2 cellular contexts compared by ENCODE assay signal in genomic region chr2:169005080-169005598, GRCh38.
A peak's percentile ranks its signal among the peaks of the same experiment; 100 is the strongest.
TF ChIP-seq lines count a peak whose summit lies in the region.

No MANE protein-coding gene starts in this region.

TF ChIP-seq in H1, 55 proteins besides CTCF, POLR2A, EP300 and RAD21:
- TF ChIP-seq FOSL1 (IDR thresholded peaks at IDR 0.05; ENCODE audit: insufficient read depth, low read depth, low read length) (no peak), YY1 (IDR thresholded peaks at IDR 0.05; ENCODE audit: low read depth, low read length) (peak; percentile 39; the same call in 1 of the 2 replicates)
TF ChIP-seq in H1: peak in this region for 1.

TF ChIP-seq in GM12891, 5 proteins besides CTCF, POLR2A, EP300 and RAD21:
- no peak for TF ChIP-seq POLR2AphosphoS5 (IDR thresholded peaks at IDR 0.05; ENCODE audit: low read depth, low read length)
- no peak for TF ChIP-seq PAX5 (IDR thresholded peaks at IDR 0.05; ENCODE audit: insufficient read depth, low read length, severe bottlenecking)
- TF ChIP-seq SPI1 (IDR thresholded peaks at IDR 0.05; ENCODE audit: low read depth, low read length), result no peak
- no peak for TF ChIP-seq POU2F2 (IDR thresholded peaks at IDR 0.05; ENCODE audit: low read depth, low read length)
- TF ChIP-seq TAF1 (IDR thresholded peaks at IDR 0.05; ENCODE audit: low read depth, low read length), result no peak
